In genomic region chrX:41351923-41352322, GRCh38 we compare ENCODE assay signal across 13 cellular contexts. TPM values are rescaled to one million over a fixed set of nuclear protein-coding genes. Genes with fewer than 3 reads are reported as not detected.
DNase-seq lines count a peak whose midpoint lies in the region; ATAC-seq and TF ChIP-seq lines count a peak whose summit lies in the region.
"Had no signal": no experiment of that assay in that cellular context is flagged by ENCODE, and none has a peak within 500 bp of the region (broad histone marks: within the 10 kb centered on the region; RNA-seq: fewer than 3 reads in every experiment).

No MANE protein-coding gene starts in this region.

- no peak for ATAC-seq in activated naive CD8-positive, alpha-beta T cell treated with anti-CD3 and anti-CD28 coated beads, Interleukin-2, amount 50 U/mL, for 24 hours
- 0 out of 2 replicates have a peak, but pooled peaks have one; percentile 6 for ATAC-seq in PC-3
- no peak for ATAC-seq in central memory CD8-positive, alpha-beta T cell (replicated peaks; ENCODE audit: extremely low read depth, poor library complexity, severe bottlenecking)
- ATAC-seq in stimulated activated memory B cell treated with anti-CD40 and anti-IgM and Interleukin-4, amounts not matched to agents 10 μg/mL and 1 μg/mL and 100 μg/mL, for 72 hours = no peak
- ATAC-seq: gastrocnemius medialis had no signal

- peaks cover 26% of the 10 kb centered on the region for H3K36me3 ChIP-seq in PC-3 (ENCODE audit: low read depth, low read length)
- H3K36me3 ChIP-seq in tibial nerve = peaks cover 0 to 19% (median 0%) of the 10 kb centered on the region in 3 donors

- H3K4me1 Mint-ChIP-seq in activated naive CD8-positive, alpha-beta T cell (ENCODE audit: low read depth) = peaks cover 31% of the 10 kb centered on the region
- H3K4me1 Mint-ChIP-seq in activated naive CD8-positive, alpha-beta T cell treated with anti-CD3 and anti-CD28 coated beads, Interleukin-2, amount 50 U/mL, for 24 hours = peaks cover 33% of the 10 kb centered on the region
- H3K4me1 Mint-ChIP-seq in central memory CD8-positive, alpha-beta T cell = peaks cover 21% of the 10 kb centered on the region
- H3K4me1 Mint-ChIP-seq in type B pancreatic cell (ENCODE audit: unreplicated experiment) = no peaks in the 10 kb centered on the region
- H3K4me1 Mint-ChIP-seq in stimulated activated memory B cell treated with anti-CD40 and anti-IgM and Interleukin-4, amounts not matched to agents 10 μg/mL and 1 μg/mL and 100 μg/mL, for 72 hours = peaks cover 23% of the 10 kb centered on the region

- H3K27ac ChIP-seq in PC-3 (ENCODE audit: low read length) (no peak overlapping the region), tibial nerve (no peak overlapping the region)
- H3K27ac ChIP-seq: gastrocnemius medialis had no signal

- no peak overlapping the region for H2AFZ ChIP-seq in PC-3 (ENCODE audit: low read length)

- no peaks in the 10 kb centered on the region for H3K36me3 Mint-ChIP-seq in activated naive CD8-positive, alpha-beta T cell
- peaks cover 31% of the 10 kb centered on the region for H3K36me3 Mint-ChIP-seq in activated naive CD8-positive, alpha-beta T cell treated with anti-CD3 and anti-CD28 coated beads, Interleukin-2, amount 50 U/mL, for 24 hours (ENCODE audit: low read depth)
- H3K36me3 Mint-ChIP-seq in central memory CD8-positive, alpha-beta T cell (ENCODE audit: insufficient read depth) = peaks cover 54% of the 10 kb centered on the region
- H3K36me3 Mint-ChIP-seq in type B pancreatic cell = peaks cover 18% of the 10 kb centered on the region
- peaks cover 11% of the 10 kb centered on the region for H3K36me3 Mint-ChIP-seq in stimulated activated memory B cell treated with anti-CD40 and anti-IgM and Interleukin-4, amounts not matched to agents 10 μg/mL and 1 μg/mL and 100 μg/mL, for 72 hours

- CTCF ChIA-PET in PC-3 (lab: Charles Lee) = no interaction called here

- POLR2A ChIA-PET in PC-3 (lab: Charles Lee; ENCODE audit: unreplicated experiment) = no interaction called here

- TSS peak; percentile 1 for BruUV-seq in PC-3 (replicated peaks; lab: Mats Ljungman, UMichigan)

- no peaks in the 10 kb centered on the region for H3K9me3 Mint-ChIP-seq in activated naive CD8-positive, alpha-beta T cell (ENCODE audit: low read depth)
- no peaks in the 10 kb centered on the region for H3K9me3 Mint-ChIP-seq in activated naive CD8-positive, alpha-beta T cell treated with anti-CD3 and anti-CD28 coated beads, Interleukin-2, amount 50 U/mL, for 24 hours
- no peaks in the 10 kb centered on the region for H3K9me3 Mint-ChIP-seq in central memory CD8-positive, alpha-beta T cell
- no peaks in the 10 kb centered on the region for H3K9me3 Mint-ChIP-seq in type B pancreatic cell
- H3K9me3 Mint-ChIP-seq in stimulated activated memory B cell treated with anti-CD40 and anti-IgM and Interleukin-4, amounts not matched to agents 10 μg/mL and 1 μg/mL and 100 μg/mL, for 72 hours = no peaks in the 10 kb centered on the region

- TF ChIP-seq POLR2A in tibial nerve (IDR thresholded peaks at IDR 0.05) = no peak

- TF ChIP-seq CTCF in PC-3 (conservative IDR thresholded peaks at IDR 0.05; ENCODE audit: low read depth, low read length) (no peak), type B pancreatic cell (conservative IDR thresholded peaks at IDR 0.05) (no peak), tibial nerve (IDR thresholded peaks at IDR 0.05) (no peak)

- H3K9me3 ChIP-seq in PC-3 (ENCODE audit: low read length) = no peaks in the 10 kb centered on the region
- no peaks in the 10 kb centered on the region for H3K9me3 ChIP-seq in tibial nerve
- H3K9me3 ChIP-seq: gastrocnemius medialis, sigmoid colon had no signal

- DNase-seq in activated naive CD8-positive, alpha-beta T cell treated with anti-CD3 and anti-CD28 coated beads, Interleukin-2, amount 50 U/mL, for 24 hours = no peak
- DNase-seq in PC-3 (no peak), type B pancreatic cell (ENCODE audit: extremely low spot score, unreplicated experiment) (no peak), tibial nerve (ENCODE audit: low spot score in 2 of 2) (no peak), COR-L47 (lab: John Stamatoyannopoulos, UW) (no peak)
- no peak for DNase-seq in central memory CD8-positive, alpha-beta T cell (ENCODE audit: low spot score in 2 of 2)
- DNase-seq: DMS153; gastrocnemius medialis; nucleus accumbens; sigmoid colon; stimulated activated CD8-positive, alpha-beta memory T cell treated with anti-CD3 and anti-CD28 coated beads, Interleukin-4, amount 100 ng/mL, for 48 hours had no signal

- no peaks in the 10 kb centered on the region for H3K27me3 Mint-ChIP-seq in activated naive CD8-positive, alpha-beta T cell
- H3K27me3 Mint-ChIP-seq in activated naive CD8-positive, alpha-beta T cell treated with anti-CD3 and anti-CD28 coated beads, Interleukin-2, amount 50 U/mL, for 24 hours = no peaks in the 10 kb centered on the region
- no peaks in the 10 kb centered on the region for H3K27me3 Mint-ChIP-seq in central memory CD8-positive, alpha-beta T cell
- no peaks in the 10 kb centered on the region for H3K27me3 Mint-ChIP-seq in type B pancreatic cell
- no peaks in the 10 kb centered on the region for H3K27me3 Mint-ChIP-seq in stimulated activated memory B cell treated with anti-CD40 and anti-IgM and Interleukin-4, amounts not matched to agents 10 μg/mL and 1 μg/mL and 100 μg/mL, for 72 hours

- H3F3A ChIP-seq in PC-3 (ENCODE audit: low read length, unreplicated experiment) = peaks cover 17% of the 10 kb centered on the region

- H3K4me3 ChIP-seq in PC-3 (ENCODE audit: low read length) (no peak overlapping the region), tibial nerve (no peak overlapping the region)
- H3K4me3 ChIP-seq: gastrocnemius medialis, sigmoid colon had no signal

- no peak overlapping the region for H3K9ac ChIP-seq in PC-3 (ENCODE audit: low read length)

- peaks cover 40% of the 10 kb centered on the region for H4K20me1 ChIP-seq in PC-3 (ENCODE audit: low read length)

- no peaks in the 10 kb centered on the region for H3K4me1 ChIP-seq in PC-3 (ENCODE audit: insufficient read depth, low read length)
- H3K4me1 ChIP-seq in tibial nerve = no peaks in the 10 kb centered on the region

- H3K4me2 ChIP-seq in PC-3 (ENCODE audit: low read length) = no peak overlapping the region

- peak overlapping the region; percentile 79 for H3K27ac Mint-ChIP-seq in activated naive CD8-positive, alpha-beta T cell
- no peak overlapping the region for H3K27ac Mint-ChIP-seq in activated naive CD8-positive, alpha-beta T cell treated with anti-CD3 and anti-CD28 coated beads, Interleukin-2, amount 50 U/mL, for 24 hours
- peak overlapping the region; percentile 86 for H3K27ac Mint-ChIP-seq in central memory CD8-positive, alpha-beta T cell (ENCODE audit: low read depth)
- H3K27ac Mint-ChIP-seq in type B pancreatic cell = peak overlapping the region; percentile 42
- H3K27ac Mint-ChIP-seq in stimulated activated memory B cell treated with anti-CD40 and anti-IgM and Interleukin-4, amounts not matched to agents 10 μg/mL and 1 μg/mL and 100 μg/mL, for 72 hours = no peak overlapping the region

- TF ChIP-seq EP300 in tibial nerve (IDR thresholded peaks at IDR 0.05) = no peak

- H3K79me2 ChIP-seq in PC-3 (ENCODE audit: low read length) = no peaks in the 10 kb centered on the region

- H3K9me2 ChIP-seq in PC-3 (replicated peaks; ENCODE audit: low read length) = no peaks in the 10 kb centered on the region

- H3K27me3 ChIP-seq in PC-3 (ENCODE audit: low read length) = no peaks in the 10 kb centered on the region
- no peaks in the 10 kb centered on the region for H3K27me3 ChIP-seq in tibial nerve
- H3K27me3 ChIP-seq: gastrocnemius medialis, sigmoid colon had no signal

- no peak overlapping the region for H3K4me3 Mint-ChIP-seq in activated naive CD8-positive, alpha-beta T cell
- H3K4me3 Mint-ChIP-seq in activated naive CD8-positive, alpha-beta T cell treated with anti-CD3 and anti-CD28 coated beads, Interleukin-2, amount 50 U/mL, for 24 hours = no peak overlapping the region
- peak overlapping the region; percentile 40 for H3K4me3 Mint-ChIP-seq in central memory CD8-positive, alpha-beta T cell
- no peak overlapping the region for H3K4me3 Mint-ChIP-seq in type B pancreatic cell
- no peak overlapping the region for H3K4me3 Mint-ChIP-seq in stimulated activated memory B cell treated with anti-CD40 and anti-IgM and Interleukin-4, amounts not matched to agents 10 μg/mL and 1 μg/mL and 100 μg/mL, for 72 hours

- intact Hi-C loops in PC-3 (cut with micrococcal nuclease) = loop anchor here (2.0 to 5.0 kb wide), 2 partner anchors 75 to 85 kb away; no protein-coding TSS in a partner anchor

- WGBS in tibial nerve, 2 donors = 51 to 57% methylated on average over 3 of the region's 3 CpGs

RNA-seq across cellular contexts. Expression of gene DDX3X, which starts 18.0 kb away (rescaled TPM):
- total RNA-seq in PC-3 (2014; rRNA removed) (167 and 185 TPM in 2 replicates), type B pancreatic cell (ENCODE audit: low replicate concordance) (255 and 276 TPM in 2 replicates), tibial nerve (100 to 1,000 TPM; 123 to 171 (median 148) TPM)

Comparison
In these comparisons a context has a peak if more than half of its experiments do, and no peak if none do; other contexts are left out.
1. H3K27ac Mint-ChIP-seq: peak in activated naive CD8-positive, alpha-beta T cell (single experiment), central memory CD8-positive, alpha-beta T cell (single experiment) and type B pancreatic cell (single experiment); none in activated naive CD8-positive, alpha-beta T cell treated with anti-CD3 and anti-CD28 coated beads, Interleukin-2, amount 50 U/mL, for 24 hours (single experiment) and stimulated activated memory B cell treated with anti-CD40 and anti-IgM and Interleukin-4, amounts not matched to agents 10 μg/mL and 1 μg/mL and 100 μg/mL, for 72 hours (single experiment).